ENCODE assay signal across 1 cellular context in genomic region chr2:72915907-72916742, GRCh38.
TF ChIP-seq lines count a peak whose summit lies in the region.

No MANE protein-coding gene starts in this region.

TF ChIP-seq in HEK293, 187 proteins besides CTCF, POLR2A, EP300 and RAD21 (continued from another document):
- no peak for TF ChIP-seq ZBTB10 (tag by site-specific recombination; IDR thresholded peaks at IDR 0.05)
- TF ChIP-seq ZBTB20 (tag by site-specific recombination; IDR thresholded peaks at IDR 0.05): peak; percentile 84
- no peak for TF ChIP-seq ZFP41 (tag by site-specific recombination; IDR thresholded peaks at IDR 0.05; ENCODE audit: borderline replicate concordance)
- no peak for TF ChIP-seq ZNF266 (tag by site-specific recombination; IDR thresholded peaks at IDR 0.05; ENCODE audit: low read depth)
- no peak for TF ChIP-seq ZNF558 (tag by site-specific recombination; IDR thresholded peaks at IDR 0.05)
- TF ChIP-seq ZNF776 (tag by site-specific recombination; IDR thresholded peaks at IDR 0.05; ENCODE audit: borderline replicate concordance): no peak
- TF ChIP-seq KLF16 (tag by site-specific recombination; IDR thresholded peaks at IDR 0.05): no peak; the same call in none of the 2 replicates
- no peak for TF ChIP-seq ZNF146 (tag by site-specific recombination; IDR thresholded peaks at IDR 0.05)
- TF ChIP-seq, protein P1, sequence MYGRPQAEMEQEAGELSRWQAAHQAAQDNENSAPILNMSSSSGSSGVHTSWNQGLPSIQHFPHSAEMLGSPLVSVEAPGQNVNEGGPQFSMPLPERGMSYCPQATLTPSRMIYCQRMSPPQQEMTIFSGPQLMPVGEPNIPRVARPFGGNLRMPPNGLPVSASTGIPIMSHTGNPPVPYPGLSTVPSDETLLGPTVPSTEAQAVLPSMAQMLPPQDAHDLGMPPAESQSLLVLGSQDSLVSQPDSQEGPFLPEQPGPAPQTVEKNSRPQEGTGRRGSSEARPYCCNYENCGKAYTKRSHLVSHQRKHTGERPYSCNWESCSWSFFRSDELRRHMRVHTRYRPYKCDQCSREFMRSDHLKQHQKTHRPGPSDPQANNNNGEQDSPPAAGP (tag by site-specific recombination; IDR thresholded peaks at IDR 0.05): no peak
- TF ChIP-seq GLI4 (tag by site-specific recombination; IDR thresholded peaks at IDR 0.05): 0 out of 2 replicates have a peak, but pooled peaks have one; percentile 11
- TF ChIP-seq SCRT2 (tag by site-specific recombination; IDR thresholded peaks at IDR 0.05): no peak
- TF ChIP-seq KLF7 (tag by site-specific recombination; IDR thresholded peaks at IDR 0.05; ENCODE audit: borderline replicate concordance): no peak
- TF ChIP-seq ZNF174 (tag by site-specific recombination; IDR thresholded peaks at IDR 0.05): no peak
- no peak for TF ChIP-seq ZNF510 (tag by site-specific recombination; IDR thresholded peaks at IDR 0.05; ENCODE audit: insufficient replicate concordance)
- TF ChIP-seq ZNF544 (tag by site-specific recombination; IDR thresholded peaks at IDR 0.05): no peak
- TF ChIP-seq ZNF184 (tag by site-specific recombination; IDR thresholded peaks at IDR 0.05): no peak
- TF ChIP-seq, protein P2, sequence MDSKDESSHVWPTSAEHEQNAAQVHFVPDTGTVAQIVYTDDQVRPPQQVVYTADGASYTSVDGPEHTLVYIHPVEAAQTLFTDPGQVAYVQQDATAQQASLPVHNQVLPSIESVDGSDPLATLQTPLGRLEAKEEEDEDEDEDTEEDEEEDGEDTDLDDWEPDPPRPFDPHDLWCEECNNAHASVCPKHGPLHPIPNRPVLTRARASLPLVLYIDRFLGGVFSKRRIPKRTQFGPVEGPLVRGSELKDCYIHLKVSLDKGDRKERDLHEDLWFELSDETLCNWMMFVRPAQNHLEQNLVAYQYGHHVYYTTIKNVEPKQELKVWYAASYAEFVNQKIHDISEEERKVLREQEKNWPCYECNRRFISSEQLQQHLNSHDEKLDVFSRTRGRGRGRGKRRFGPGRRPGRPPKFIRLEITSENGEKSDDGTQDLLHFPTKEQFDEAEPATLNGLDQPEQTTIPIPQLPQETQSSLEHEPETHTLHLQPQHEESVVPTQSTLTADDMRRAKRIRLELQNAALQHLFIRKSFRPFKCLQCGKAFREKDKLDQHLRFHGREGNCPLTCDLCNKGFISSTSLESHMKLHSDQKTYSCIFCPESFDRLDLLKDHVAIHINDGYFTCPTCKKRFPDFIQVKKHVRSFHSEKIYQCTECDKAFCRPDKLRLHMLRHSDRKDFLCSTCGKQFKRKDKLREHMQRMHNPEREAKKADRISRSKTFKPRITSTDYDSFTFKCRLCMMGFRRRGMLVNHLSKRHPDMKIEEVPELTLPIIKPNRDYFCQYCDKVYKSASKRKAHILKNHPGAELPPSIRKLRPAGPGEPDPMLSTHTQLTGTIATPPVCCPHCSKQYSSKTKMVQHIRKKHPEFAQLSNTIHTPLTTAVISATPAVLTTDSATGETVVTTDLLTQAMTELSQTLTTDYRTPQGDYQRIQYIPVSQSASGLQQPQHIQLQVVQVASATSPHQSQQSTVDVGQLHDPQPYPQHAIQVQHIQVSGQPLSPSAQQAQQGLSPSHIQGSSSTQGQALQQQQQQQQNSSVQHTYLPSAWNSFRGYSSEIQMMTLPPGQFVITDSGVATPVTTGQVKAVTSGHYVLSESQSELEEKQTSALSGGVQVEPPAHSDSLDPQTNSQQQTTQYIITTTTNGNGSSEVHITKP (tag by site-specific recombination; IDR thresholded peaks at IDR 0.05): no peak
- no peak for TF ChIP-seq ZNF660 (tag by site-specific recombination; IDR thresholded peaks at IDR 0.05)
- TF ChIP-seq ZNF211 (tag by site-specific recombination; IDR thresholded peaks at IDR 0.05; ENCODE audit: low read depth): no peak
- 0 out of 2 replicates have a peak, but pooled peaks have one; percentile 15 for TF ChIP-seq ZNF24 (tag by site-specific recombination; IDR thresholded peaks at IDR 0.05)
- no peak for TF ChIP-seq ZNF830 (tag by site-specific recombination; IDR thresholded peaks at IDR 0.05; ENCODE audit: low read depth)
- TF ChIP-seq, protein P3, sequence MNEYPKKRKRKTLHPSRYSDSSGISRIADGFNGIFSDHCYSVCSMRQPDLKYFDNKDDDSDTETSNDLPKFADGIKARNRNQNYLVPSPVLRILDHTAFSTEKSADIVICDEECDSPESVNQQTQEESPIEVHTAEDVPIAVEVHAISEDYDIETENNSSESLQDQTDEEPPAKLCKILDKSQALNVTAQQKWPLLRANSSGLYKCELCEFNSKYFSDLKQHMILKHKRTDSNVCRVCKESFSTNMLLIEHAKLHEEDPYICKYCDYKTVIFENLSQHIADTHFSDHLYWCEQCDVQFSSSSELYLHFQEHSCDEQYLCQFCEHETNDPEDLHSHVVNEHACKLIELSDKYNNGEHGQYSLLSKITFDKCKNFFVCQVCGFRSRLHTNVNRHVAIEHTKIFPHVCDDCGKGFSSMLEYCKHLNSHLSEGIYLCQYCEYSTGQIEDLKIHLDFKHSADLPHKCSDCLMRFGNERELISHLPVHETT (tag by site-specific recombination; IDR thresholded peaks at IDR 0.05): no peak
- no peak for TF ChIP-seq ZNF169 (tag by site-specific recombination; IDR thresholded peaks at IDR 0.05)
- TF ChIP-seq ZNF707 (tag by site-specific recombination; IDR thresholded peaks at IDR 0.05): no peak
- TF ChIP-seq OSR2 (tag by site-specific recombination; IDR thresholded peaks at IDR 0.05): 0 out of 2 replicates have a peak, but pooled peaks have one; percentile 27
- TF ChIP-seq ZNF433 (tag by site-specific recombination; IDR thresholded peaks at IDR 0.05; ENCODE audit: low read depth): no peak
- TF ChIP-seq ZNF768 (tag by site-specific recombination; IDR thresholded peaks at IDR 0.05): no peak
- TF ChIP-seq ZSCAN18 (tag by site-specific recombination; IDR thresholded peaks at IDR 0.05): no peak
- no peak for TF ChIP-seq ZNF837 (tag by site-specific recombination; IDR thresholded peaks at IDR 0.05)
- TF ChIP-seq ZNF155 (tag by site-specific recombination; IDR thresholded peaks at IDR 0.05): no peak
- no peak for TF ChIP-seq ZNF157 (tag by site-specific recombination; IDR thresholded peaks at IDR 0.05)
- peak; percentile 83 for TF ChIP-seq KLF1 (tag by site-specific recombination; IDR thresholded peaks at IDR 0.05)
- no peak for TF ChIP-seq ZNF791 (tag by site-specific recombination; IDR thresholded peaks at IDR 0.05)
- TF ChIP-seq ZNF221 (tag by site-specific recombination; IDR thresholded peaks at IDR 0.05; ENCODE audit: borderline replicate concordance): no peak
- 0 out of 2 replicates have a peak, but pooled peaks have one; percentile 13 for TF ChIP-seq ZSCAN5A (tag by site-specific recombination; IDR thresholded peaks at IDR 0.05)
- no peak for TF ChIP-seq IKZF3 (tag by site-specific recombination; IDR thresholded peaks at IDR 0.05)
- TF ChIP-seq, protein P4, sequence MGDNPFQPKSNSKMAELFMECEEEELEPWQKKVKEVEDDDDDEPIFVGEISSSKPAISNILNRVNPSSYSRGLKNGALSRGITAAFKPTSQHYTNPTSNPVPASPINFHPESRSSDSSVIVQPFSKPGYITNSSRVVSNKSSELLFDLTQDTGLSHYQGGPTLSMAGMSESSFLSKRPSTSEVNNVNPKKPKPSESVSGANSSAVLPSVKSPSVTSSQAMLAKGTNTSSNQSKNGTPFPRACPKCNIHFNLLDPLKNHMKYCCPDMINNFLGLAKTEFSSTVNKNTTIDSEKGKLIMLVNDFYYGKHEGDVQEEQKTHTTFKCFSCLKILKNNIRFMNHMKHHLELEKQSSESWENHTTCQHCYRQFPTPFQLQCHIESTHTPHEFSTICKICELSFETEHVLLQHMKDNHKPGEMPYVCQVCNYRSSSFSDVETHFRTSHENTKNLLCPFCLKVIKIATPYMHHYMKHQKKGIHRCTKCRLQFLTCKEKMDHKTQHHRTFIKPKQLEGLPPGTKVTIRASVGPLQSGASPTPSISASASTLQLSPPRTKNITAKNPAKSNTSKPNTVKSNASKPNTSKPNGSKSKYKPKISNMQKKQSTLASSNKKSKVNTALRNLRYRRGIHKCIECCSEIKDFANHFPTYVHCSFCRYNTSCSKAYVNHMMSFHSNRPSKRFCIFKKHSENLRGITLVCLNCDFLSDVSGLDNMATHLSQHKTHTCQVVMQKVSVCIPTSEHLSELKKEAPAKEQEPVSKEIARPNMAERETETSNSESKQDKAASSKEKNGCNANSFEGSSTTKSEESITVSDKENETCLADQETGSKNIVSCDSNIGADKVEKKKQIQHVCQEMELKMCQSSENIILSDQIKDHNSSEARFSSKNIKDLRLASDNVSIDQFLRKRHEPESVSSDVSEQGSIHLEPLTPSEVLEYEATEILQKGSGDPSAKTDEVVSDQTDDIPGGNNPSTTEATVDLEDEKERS (tag by site-specific recombination; IDR thresholded peaks at IDR 0.05): no peak
- no peak for TF ChIP-seq HOXA7 (CRISPR knock-in tag; IDR thresholded peaks at IDR 0.05; ENCODE audit: borderline replicate concordance)
- TF ChIP-seq ZFHX2 (tag by site-specific recombination; conservative IDR thresholded peaks at IDR 0.05): peak; percentile 48; the same call in 1 of the 2 replicates
